In the genomic region with DNA sequence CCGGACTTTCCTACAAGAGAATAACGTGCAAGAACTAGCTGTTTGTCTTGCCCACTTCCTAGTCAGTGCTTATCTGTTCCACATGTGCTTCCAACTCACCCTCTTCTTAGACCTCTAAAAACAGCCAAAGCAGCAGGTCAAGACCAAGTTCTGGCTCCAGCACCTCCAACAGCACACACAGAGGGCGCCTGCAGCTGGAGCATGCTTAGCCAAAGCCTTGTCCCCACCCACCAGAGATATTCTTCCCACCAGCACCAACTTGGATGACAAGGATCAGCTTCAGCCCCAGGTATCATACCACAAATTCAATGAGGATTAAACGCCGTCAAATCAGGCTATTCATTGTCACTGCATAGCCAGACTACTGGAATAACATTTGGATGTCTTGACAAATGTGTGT, we compare ENCODE assay signal across 2 cellular contexts.
TF ChIP-seq lines count a peak whose summit lies in the region.

No MANE protein-coding gene starts in this region.

TF ChIP-seq in IMR-90, 13 proteins besides CTCF, POLR2A, EP300 and RAD21:
- TF ChIP-seq NFE2L2 (IDR thresholded peaks at IDR 0.05; ENCODE audit: low read depth, low read length), result no peak
- TF ChIP-seq FOS (IDR thresholded peaks at IDR 0.05; ENCODE audit: low read depth, low read length), result no peak
- no peak for TF ChIP-seq SMC3 (IDR thresholded peaks at IDR 0.05; ENCODE audit: low read depth, low read length)
- TF ChIP-seq MXI1 (IDR thresholded peaks at IDR 0.05; ENCODE audit: borderline replicate concordance, low read depth, low read length), result no peak
- TF ChIP-seq RFX5 (IDR thresholded peaks at IDR 0.05; ENCODE audit: low read depth, low read length), result no peak
- no peak for TF ChIP-seq MAFK (IDR thresholded peaks at IDR 0.05; ENCODE audit: low read depth, low read length)

TF ChIP-seq in K562, 482 proteins besides CTCF, POLR2A, EP300 and RAD21:
- TF ChIP-seq, protein P1, sequence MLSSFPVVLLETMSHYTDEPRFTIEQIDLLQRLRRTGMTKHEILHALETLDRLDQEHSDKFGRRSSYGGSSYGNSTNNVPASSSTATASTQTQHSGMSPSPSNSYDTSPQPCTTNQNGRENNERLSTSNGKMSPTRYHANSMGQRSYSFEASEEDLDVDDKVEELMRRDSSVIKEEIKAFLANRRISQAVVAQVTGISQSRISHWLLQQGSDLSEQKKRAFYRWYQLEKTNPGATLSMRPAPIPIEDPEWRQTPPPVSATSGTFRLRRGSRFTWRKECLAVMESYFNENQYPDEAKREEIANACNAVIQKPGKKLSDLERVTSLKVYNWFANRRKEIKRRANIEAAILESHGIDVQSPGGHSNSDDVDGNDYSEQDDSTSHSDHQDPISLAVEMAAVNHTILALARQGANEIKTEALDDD (IDR thresholded peaks at IDR 0.05), result peak; percentile 30; the same call in 1 of the 2 replicates
- TF ChIP-seq NRF1 (conservative IDR thresholded peaks at IDR 0.05 in 1 of 2, IDR thresholded peaks at IDR 0.05 in 1 of 2) (peak; percentile 28 to 36; a peak in 1 of 4 replicates), GATAD2A (IDR thresholded peaks at IDR 0.05) (no peak)
TF ChIP-seq in K562: peak in this region for 2.
